In the genomic region with DNA sequence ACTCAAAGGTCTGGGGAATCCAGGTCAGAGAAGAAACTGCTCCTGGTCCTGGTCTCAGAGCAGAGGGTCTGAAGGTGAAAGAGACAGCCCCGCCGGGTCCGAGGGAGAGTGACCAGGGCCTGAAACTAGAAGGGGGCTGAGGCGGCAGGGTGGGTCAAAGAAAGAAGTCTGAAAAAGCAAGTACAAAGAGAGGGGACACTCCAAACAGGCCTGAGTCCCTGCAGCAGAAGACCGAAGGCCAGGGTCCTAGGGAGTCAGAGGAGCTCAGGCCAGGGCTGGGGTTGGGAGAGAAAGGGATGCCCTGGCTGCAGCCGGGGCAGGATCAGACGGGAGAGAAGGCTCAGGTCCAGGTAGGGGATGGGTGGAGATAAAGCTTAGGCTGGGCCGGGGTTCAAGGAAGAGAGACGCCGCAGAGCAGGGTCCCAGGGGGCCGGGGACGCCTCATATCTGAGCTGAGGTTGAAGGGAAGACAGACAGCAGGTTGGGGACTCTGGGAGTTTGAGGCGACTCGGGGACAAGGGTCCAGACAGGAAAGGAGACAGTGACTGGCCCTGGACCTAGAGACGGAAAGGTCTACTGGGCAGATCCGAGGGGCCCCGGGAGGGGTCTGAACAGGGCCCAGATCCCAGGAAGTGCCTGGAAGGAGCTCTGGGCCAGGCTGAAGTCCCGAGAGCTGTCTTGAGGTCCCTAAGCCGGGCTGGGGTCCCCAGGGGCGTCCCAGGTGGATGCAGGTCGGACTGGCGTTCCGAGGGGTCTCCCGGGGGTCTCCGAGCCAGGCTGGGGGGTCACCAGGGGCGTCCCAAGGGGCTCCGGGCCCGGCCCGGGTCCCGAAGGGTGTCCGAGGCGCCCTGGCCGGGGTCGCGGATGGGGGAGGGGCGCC, we compare ENCODE assay signal across 1 cellular context.
TF ChIP-seq lines count a peak whose summit lies in the region.

No MANE protein-coding gene starts in this region.

TF ChIP-seq in HEK293, 187 proteins besides CTCF, POLR2A, EP300 and RAD21 (continued from another document):
- TF ChIP-seq TSHZ1 (tag by site-specific recombination; IDR thresholded peaks at IDR 0.05; ENCODE audit: borderline replicate concordance), result no peak
- peak; percentile 57 for TF ChIP-seq ZNF76 (tag by site-specific recombination; IDR thresholded peaks at IDR 0.05; ENCODE audit: borderline replicate concordance, low read depth)
- TF ChIP-seq KLF1 (tag by site-specific recombination; IDR thresholded peaks at IDR 0.05), result no peak
- no peak for TF ChIP-seq ZNF549 (tag by site-specific recombination; IDR thresholded peaks at IDR 0.05)
- TF ChIP-seq ZBTB20 (tag by site-specific recombination; IDR thresholded peaks at IDR 0.05), result peak; percentile 63; the same call in 1 of the 2 replicates
- TF ChIP-seq, protein P1, sequence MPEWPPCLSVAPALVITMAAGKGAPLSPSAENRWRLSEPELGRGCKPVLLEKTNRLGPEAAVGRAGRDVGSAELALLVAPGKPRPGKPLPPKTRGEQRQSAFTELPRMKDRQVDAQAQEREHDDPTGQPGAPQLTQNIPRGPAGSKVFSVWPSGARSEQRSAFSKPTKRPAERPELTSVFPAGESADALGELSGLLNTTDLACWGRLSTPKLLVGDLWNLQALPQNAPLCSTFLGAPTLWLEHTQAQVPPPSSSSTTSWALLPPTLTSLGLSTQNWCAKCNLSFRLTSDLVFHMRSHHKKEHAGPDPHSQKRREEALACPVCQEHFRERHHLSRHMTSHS (tag by site-specific recombination; IDR thresholded peaks at IDR 0.05), result no peak
- TF ChIP-seq ZNF707 (tag by site-specific recombination; IDR thresholded peaks at IDR 0.05), result no peak
- TF ChIP-seq ZNF266 (tag by site-specific recombination; IDR thresholded peaks at IDR 0.05; ENCODE audit: low read depth), result no peak
- TF ChIP-seq ZNF26 (tag by site-specific recombination; IDR thresholded peaks at IDR 0.05), result no peak
- TF ChIP-seq, protein P2, sequence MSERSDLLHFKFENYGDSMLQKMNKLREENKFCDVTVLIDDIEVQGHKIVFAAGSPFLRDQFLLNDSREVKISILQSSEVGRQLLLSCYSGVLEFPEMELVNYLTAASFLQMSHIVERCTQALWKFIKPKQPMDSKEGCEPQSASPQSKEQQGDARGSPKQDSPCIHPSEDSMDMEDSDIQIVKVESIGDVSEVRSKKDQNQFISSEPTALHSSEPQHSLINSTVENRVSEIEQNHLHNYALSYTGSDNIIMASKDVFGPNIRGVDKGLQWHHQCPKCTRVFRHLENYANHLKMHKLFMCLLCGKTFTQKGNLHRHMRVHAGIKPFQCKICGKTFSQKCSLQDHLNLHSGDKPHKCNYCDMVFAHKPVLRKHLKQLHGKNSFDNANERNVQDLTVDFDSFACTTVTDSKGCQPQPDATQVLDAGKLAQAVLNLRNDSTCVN (tag by site-specific recombination; optimal IDR thresholded peaks at IDR 0.05), result peak; percentile 13
- no peak for TF ChIP-seq BCL11B (tag by site-specific recombination; IDR thresholded peaks at IDR 0.05; ENCODE audit: low read depth)
- 0 out of 2 replicates have a peak, but pooled peaks have one; percentile 33 for TF ChIP-seq GLIS2 (tag by site-specific recombination; IDR thresholded peaks at IDR 0.05)
